8 cellular contexts compared by ENCODE assay signal in genomic region chr3:113695426-113695817, GRCh38. TPM values are rescaled to one million over a fixed set of nuclear protein-coding genes. Genes with fewer than 3 reads are reported as not detected.
DNase-seq lines count a peak whose midpoint lies in the region; ATAC-seq and TF ChIP-seq lines count a peak whose summit lies in the region.

No MANE protein-coding gene starts in this region.

- no peaks in the 10 kb centered on the region for H3K9me3 Mint-ChIP-seq in activated CD4-positive, alpha-beta T cell treated with anti-CD3 and anti-CD28 coated beads for 36 hours (ENCODE audit: low read depth)
- no peaks in the 10 kb centered on the region for H3K9me3 Mint-ChIP-seq in activated B cell treated with CpG ODN at 0.5 μM for 24 hours

- TF ChIP-seq CTCF in activated B cell treated with CpG ODN at 0.5 μM for 24 hours (IDR thresholded peaks at IDR 0.05) (no peak), hepatocyte (IDR thresholded peaks at IDR 0.05; ENCODE audit: poor library complexity) (no peak), smooth muscle cell (IDR thresholded peaks at IDR 0.05; ENCODE audit: borderline replicate concordance, insufficient read depth, poor library complexity, severe bottlenecking) (no peak)

- peak overlapping the region; percentile 97 for H3K27ac ChIP-seq in hepatocyte
- peak overlapping the region; percentile 90 for H3K27ac ChIP-seq in smooth muscle cell (ENCODE audit: low read depth)

- peak overlapping the region; percentile 34 for H2AFZ ChIP-seq in hepatocyte
- H2AFZ ChIP-seq in smooth muscle cell (ENCODE audit: low read depth), result peak overlapping the region; percentile 95

- peaks cover 23% of the 10 kb centered on the region for H3K4me1 ChIP-seq in hepatocyte (ENCODE audit: insufficient read depth)
- peaks cover 17% of the 10 kb centered on the region for H3K4me1 ChIP-seq in smooth muscle cell (ENCODE audit: low read depth)

- CTCF ChIA-PET in activated CD4-positive, alpha-beta T cell treated with anti-CD3 and anti-CD28 coated beads for 36 hours (lab: Charles Lee), result interaction anchor here (1.0 to 1.9 kb wide), 4 partner anchors 10 to 161 kb away, joined by 3 to 6 read pairs (median 3); no protein-coding TSS in a partner anchor
- CTCF ChIA-PET in activated B cell treated with CpG ODN at 0.5 μM for 24 hours (lab: Charles Lee), result interaction anchor here (1.2 to 1.6 kb wide), 2 partner anchors 70 to 202 kb away, joined by 3 to 4 read pairs; no protein-coding TSS in a partner anchor

- no peaks in the 10 kb centered on the region for H3K27me3 Mint-ChIP-seq in activated CD4-positive, alpha-beta T cell treated with anti-CD3 and anti-CD28 coated beads for 36 hours
- no peaks in the 10 kb centered on the region for H3K27me3 Mint-ChIP-seq in activated B cell treated with CpG ODN at 0.5 μM for 24 hours

- H3K79me2 ChIP-seq in hepatocyte (peaks cover 53% of the 10 kb centered on the region), smooth muscle cell (ENCODE audit: low read depth) (peaks cover 48% of the 10 kb centered on the region)

- no peak for ATAC-seq in activated CD4-positive, alpha-beta T cell treated with anti-CD3 and anti-CD28 coated beads for 36 hours
- ATAC-seq in activated B cell treated with CpG ODN at 0.5 μM for 24 hours (ENCODE audit: low read depth), result no peak
- ATAC-seq in HG03097 (IDR thresholded peaks at IDR 0.05; ENCODE audit: low FRiP score, unreplicated experiment), result no peak
- ATAC-seq in GM21619 (IDR thresholded peaks at IDR 0.05; ENCODE audit: unreplicated experiment), result no peak

- peaks cover 29% of the 10 kb centered on the region for H3K4me1 Mint-ChIP-seq in activated CD4-positive, alpha-beta T cell treated with anti-CD3 and anti-CD28 coated beads for 36 hours
- H3K4me1 Mint-ChIP-seq in activated B cell treated with CpG ODN at 0.5 μM for 24 hours, result peaks cover 29% of the 10 kb centered on the region

- peak overlapping the region; percentile 97 for H3K27ac Mint-ChIP-seq in activated CD4-positive, alpha-beta T cell treated with anti-CD3 and anti-CD28 coated beads for 36 hours
- H3K27ac Mint-ChIP-seq in activated B cell treated with CpG ODN at 0.5 μM for 24 hours, result peak overlapping the region; percentile 99

- no peaks in the 10 kb centered on the region for H4K20me1 ChIP-seq in hepatocyte (ENCODE audit: insufficient read depth, poor library complexity, severe bottlenecking)
- H4K20me1 ChIP-seq in smooth muscle cell (ENCODE audit: low read depth), result no peaks in the 10 kb centered on the region

- H3F3A ChIP-seq in smooth muscle cell (ENCODE audit: low read depth), result no peaks in the 10 kb centered on the region

- H3K36me3 Mint-ChIP-seq in activated CD4-positive, alpha-beta T cell treated with anti-CD3 and anti-CD28 coated beads for 36 hours (ENCODE audit: low read depth), result no peaks in the 10 kb centered on the region
- H3K36me3 Mint-ChIP-seq in activated B cell treated with CpG ODN at 0.5 μM for 24 hours (ENCODE audit: low read depth), result peaks cover 10% of the 10 kb centered on the region

- H3K9me3 ChIP-seq in hepatocyte (ENCODE audit: low read depth) (no peaks in the 10 kb centered on the region), smooth muscle cell (replicated peaks; ENCODE audit: low read depth) (no peaks in the 10 kb centered on the region)

- H3K27me3 ChIP-seq in hepatocyte, result no peaks in the 10 kb centered on the region
- H3K27me3 ChIP-seq in smooth muscle cell (ENCODE audit: low read depth), result no peaks in the 10 kb centered on the region

- 12% methylated on average over 8 of the region's 8 CpGs for WGBS in hepatocyte (ENCODE audit: low lambda C conversion rate, missing lambda C conversion rate)
- WGBS in smooth muscle cell (ENCODE audit: low lambda C conversion rate), result 36% methylated on average over 8 of the region's 8 CpGs

- H3K4me3 Mint-ChIP-seq in activated CD4-positive, alpha-beta T cell treated with anti-CD3 and anti-CD28 coated beads for 36 hours, result peak overlapping the region; percentile 84
- peak overlapping the region; percentile 99 for H3K4me3 Mint-ChIP-seq in activated B cell treated with CpG ODN at 0.5 μM for 24 hours

- DNase-seq in activated CD4-positive, alpha-beta T cell treated with anti-CD3 and anti-CD28 coated beads for 36 hours, result no peak
- DNase-seq in activated CD4-positive, alpha-beta T cell treated with anti-CD3 and anti-CD28 coated beads for 48 hours, result no peak
- DNase-seq in activated B cell treated with CpG ODN at 0.5 μM for 24 hours (no peak), hepatocyte (ENCODE audit: low spot score) (no peak), smooth muscle cell (lab: John Stamatoyannopoulos, UW; ENCODE audit: unreplicated experiment) (no peak), COLO829 (ENCODE audit: low spot score) (no peak)

- H3K4me2 ChIP-seq in hepatocyte (peak overlapping the region; percentile 84), smooth muscle cell (peak overlapping the region; percentile 92)

- no peaks in the 10 kb centered on the region for H3K9me2 ChIP-seq in hepatocyte (replicated peaks; ENCODE audit: insufficient read depth)

- POLR2A ChIA-PET in activated CD4-positive, alpha-beta T cell treated with anti-CD3 and anti-CD28 coated beads for 36 hours (lab: Charles Lee), result interaction anchor here (1.2 to 1.6 kb wide), 2 partner anchors 49 to 52 kb away, joined by 4 to 7 read pairs; no protein-coding TSS in a partner anchor
- POLR2A ChIA-PET in activated B cell treated with CpG ODN at 0.5 μM for 24 hours (lab: Charles Lee), result interaction anchor here (0.7 to 5.4 kb wide), 18 partner anchors 8 to 760 kb away, joined by 3 to 57 read pairs (median 6); partner anchors contain the start of genes ATP6V1A, CCDC191, NAA50 and QTRT2

- H3K36me3 ChIP-seq in hepatocyte (replicated peaks; ENCODE audit: insufficient read depth, low read depth) (no peaks in the 10 kb centered on the region), smooth muscle cell (ENCODE audit: low read depth) (no peaks in the 10 kb centered on the region)

- intact Hi-C loops in activated CD4-positive, alpha-beta T cell treated with anti-CD3 and anti-CD28 coated beads for 36 hours (cut with DNase I, micrococcal nuclease), result loop anchor here in 1 of 2 experiments (5.0 kb wide), 3 partner anchors 178 to 1133 kb away; partner anchors contain the start of genes ATG3, SLC35A5 and SPICE1
- intact Hi-C loops in activated B cell treated with CpG ODN at 0.5 μM for 24 hours (cut with micrococcal nuclease), result loop anchor here (10.0 kb wide), 1 partner anchor 1231 kb away; no protein-coding TSS in a partner anchor

- H3K9ac ChIP-seq in smooth muscle cell (ENCODE audit: low read depth), result peak overlapping the region; percentile 81

- H3K4me3 ChIP-seq in hepatocyte (peak overlapping the region; percentile 41), smooth muscle cell (peak overlapping the region; percentile 72)

RNA-seq across cellular contexts. Expression of gene USF3, which starts 1.0 kb away (rescaled TPM):
- 10 to 100 TPM; 12.9 to 19.6 TPM for total RNA-seq in activated CD4-positive, alpha-beta T cell treated with anti-CD3 and anti-CD28 coated beads for 36 hours
- total RNA-seq in activated B cell treated with CpG ODN at 0.5 μM for 24 hours (25.3 and 25.9 TPM in 2 replicates), hepatocyte (18.8 and 20.7 TPM in 2 replicates), smooth muscle cell (12.3 and 14.7 TPM in 2 replicates)
- polyA plus RNA-seq in hepatocyte (4.8 and 5.8 TPM in 2 replicates), smooth muscle cell (2.9 and 3.9 TPM in 2 replicates)

RNA-seq across cellular contexts. Expression of gene NAA50, which starts 50.6 kb away (rescaled TPM):
- total RNA-seq in activated CD4-positive, alpha-beta T cell treated with anti-CD3 and anti-CD28 coated beads for 36 hours, result 100 to 1,000 TPM in 1 of 2 experiments, 10 to 100 TPM in 1; 97.1 to 122 TPM
- 112 and 118 TPM in 2 replicates for total RNA-seq in activated B cell treated with CpG ODN at 0.5 μM for 24 hours
- 103 and 124 TPM in 2 replicates for total RNA-seq in hepatocyte
- 45.5 and 64.3 TPM in 2 replicates for polyA plus RNA-seq in hepatocyte
- 82.0 and 97.8 TPM in 2 replicates for total RNA-seq in smooth muscle cell
- 50.3 and 52.8 TPM in 2 replicates for polyA plus RNA-seq in smooth muscle cell

RNA-seq across cellular contexts. Expression of gene ATP6V1A, which starts 51.4 kb away (rescaled TPM):
- 10 to 100 TPM; 45.2 to 48.3 TPM for total RNA-seq in activated CD4-positive, alpha-beta T cell treated with anti-CD3 and anti-CD28 coated beads for 36 hours
- total RNA-seq in activated B cell treated with CpG ODN at 0.5 μM for 24 hours (49.3 and 49.9 TPM in 2 replicates), hepatocyte (81.7 and 87.2 TPM in 2 replicates), smooth muscle cell (41.7 and 60.7 TPM in 2 replicates)
- polyA plus RNA-seq in hepatocyte (50.4 and 62.3 TPM in 2 replicates), smooth muscle cell (38.7 and 41.6 TPM in 2 replicates)
